1 cellular context compared by ENCODE assay signal in the genomic region with DNA sequence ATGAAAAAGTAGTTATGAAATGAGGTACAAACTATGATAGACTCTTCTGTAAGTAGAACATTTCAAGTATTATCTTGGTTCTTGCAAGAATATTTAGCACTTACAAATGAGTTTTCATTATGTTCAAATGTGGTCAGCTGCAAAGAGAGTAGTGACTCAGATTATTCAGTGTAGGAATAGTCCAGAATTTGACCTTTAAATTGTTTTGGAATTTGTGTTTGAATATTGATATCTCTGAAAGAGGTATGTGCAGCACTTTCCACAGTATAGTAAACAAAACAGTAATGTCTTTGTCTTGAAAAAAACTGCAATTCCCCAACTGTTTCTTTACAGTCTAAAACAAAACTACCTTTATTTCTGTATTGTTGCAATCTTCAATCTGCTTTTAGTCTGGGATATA.
A peak's percentile ranks its signal among the peaks of the same experiment; 100 is the strongest.
TF ChIP-seq lines count a peak whose summit lies in the region.

No MANE protein-coding gene starts in this region.

TF ChIP-seq in K562, 482 proteins besides CTCF, POLR2A, EP300 and RAD21 (continued from another document):
- TF ChIP-seq RCOR1 (IDR thresholded peaks at IDR 0.05; ENCODE audit: borderline replicate concordance in 1 of 2, low read depth in 2 of 2, low read length in 2 of 2) (no peak), KLF10 (CRISPR knock-in tag; IDR thresholded peaks at IDR 0.05) (no peak), ZFP36 (IDR thresholded peaks at IDR 0.05; ENCODE audit: low read depth, low read length, partially characterized antibody) (no peak), SIN3A (IDR thresholded peaks at IDR 0.05; ENCODE audit: borderline replicate concordance in 2 of 2, control insufficient read depth in 1 of 2, low read depth in 2 of 2, low read length in 2 of 2) (no peak)
- TF ChIP-seq, protein P1, sequence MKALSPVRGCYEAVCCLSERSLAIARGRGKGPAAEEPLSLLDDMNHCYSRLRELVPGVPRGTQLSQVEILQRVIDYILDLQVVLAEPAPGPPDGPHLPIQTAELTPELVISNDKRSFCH (CRISPR knock-in tag; IDR thresholded peaks at IDR 0.05), result no peak
- TF ChIP-seq, protein P1 (tag; IDR thresholded peaks at IDR 0.05), result peak; percentile 80
TF ChIP-seq in K562: peak in this region for 1.
